9 cellular contexts compared by ENCODE assay signal in the genomic region with DNA sequence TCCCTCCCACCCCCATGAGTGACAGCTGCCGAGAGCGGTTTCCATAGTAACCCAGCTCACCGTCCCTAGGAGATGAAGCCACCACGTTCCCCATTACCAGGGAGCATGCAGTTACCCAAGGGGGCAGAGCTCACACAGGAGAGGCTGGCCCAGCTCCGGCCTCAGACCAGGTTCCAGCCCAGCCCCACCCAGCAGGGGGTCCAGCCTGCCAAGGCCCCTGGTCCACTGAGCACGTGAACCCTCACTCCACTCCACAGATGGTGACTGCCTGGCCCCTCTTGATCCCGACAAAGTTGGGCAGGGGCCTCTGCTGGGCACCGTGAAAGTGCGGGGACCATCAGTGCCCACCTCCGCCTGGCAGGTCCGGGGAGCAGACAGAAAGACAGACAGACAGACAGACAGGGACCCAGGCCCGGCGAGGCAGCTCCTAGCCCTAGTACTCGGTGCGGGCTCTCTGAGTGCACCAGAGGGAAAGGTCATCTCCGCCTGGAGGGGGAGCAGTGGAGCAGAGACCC. TPM values are rescaled to one million over a fixed set of nuclear protein-coding genes. Genes with fewer than 3 reads are reported as not detected.
DNase-seq lines count a peak whose midpoint lies in the region; ATAC-seq and TF ChIP-seq lines count a peak whose summit lies in the region.
"Had no signal": no experiment of that assay in that cellular context is flagged by ENCODE, and none has a peak within 500 bp of the region (broad histone marks: within the 10 kb centered on the region; RNA-seq: fewer than 3 reads in every experiment).

No MANE protein-coding gene starts in this region.

- peak overlapping the region; percentile 84 for H3K4me3 ChIP-seq in CD8-positive, alpha-beta T cell (ENCODE audit: low read depth, low read length)
- peak overlapping the region; percentile 52 for H3K4me3 ChIP-seq in colonic mucosa

- peaks cover 2% of the 10 kb centered on the region for H3K27me3 ChIP-seq in CD8-positive, alpha-beta T cell (ENCODE audit: insufficient read depth, low read length)
- peaks cover 17% of the 10 kb centered on the region for H3K27me3 ChIP-seq in colonic mucosa

- peak overlapping the region; percentile 14 to 26 for H3K9ac ChIP-seq in colonic mucosa (ENCODE audit: low read depth in 2 of 2, low read length in 2 of 2)

- no peaks in the 10 kb centered on the region for H3K36me3 ChIP-seq in CD8-positive, alpha-beta T cell (ENCODE audit: insufficient read depth, low read length)
- H3K36me3 ChIP-seq in colonic mucosa, result no peaks in the 10 kb centered on the region

- peak; percentile 10 for ATAC-seq in CD8-positive, alpha-beta T cell
- ATAC-seq in HG02885 (IDR thresholded peaks at IDR 0.05; ENCODE audit: poor library complexity, unreplicated experiment) (peak; percentile 28), HG03457 (IDR thresholded peaks at IDR 0.05; ENCODE audit: unreplicated experiment) (no peak)

- peaks cover 7% of the 10 kb centered on the region for H3K27me3 Mint-ChIP-seq in CD8-positive, alpha-beta T cell (ENCODE audit: low read depth)
- H3K27me3 Mint-ChIP-seq in nephron (ENCODE audit: low read depth), result peaks cover 77% of the 10 kb centered on the region

- no peaks in the 10 kb centered on the region for H3K9me3 Mint-ChIP-seq in CD8-positive, alpha-beta T cell
- H3K9me3 Mint-ChIP-seq in nephron, result peaks cover 5% of the 10 kb centered on the region

- H3K9me3 ChIP-seq in CD8-positive, alpha-beta T cell (ENCODE audit: low read length), result no peaks in the 10 kb centered on the region
- no peaks in the 10 kb centered on the region for H3K9me3 ChIP-seq in colonic mucosa

- TF ChIP-seq CTCF in CD8-positive, alpha-beta T cell (IDR thresholded peaks at IDR 0.05), result peak; percentile 58
- TF ChIP-seq CTCF in colonic mucosa (IDR thresholded peaks at IDR 0.05) (no peak), nephron (IDR thresholded peaks at IDR 0.05; ENCODE audit: unreplicated experiment in 3 of 3) (peak; percentile 30 to 49 (median 30))

- peak overlapping the region; percentile 70 for H3K27ac Mint-ChIP-seq in CD8-positive, alpha-beta T cell
- H3K27ac Mint-ChIP-seq in nephron, result no peak overlapping the region

- H3K36me3 Mint-ChIP-seq in CD8-positive, alpha-beta T cell, result no peaks in the 10 kb centered on the region
- H3K36me3 Mint-ChIP-seq in nephron (ENCODE audit: low read depth), result no peaks in the 10 kb centered on the region

- intact Hi-C loops in CD8-positive, alpha-beta T cell (cut with DNase I, micrococcal nuclease), result loop anchor here (1.0 to 10.0 kb wide), 8 partner anchors 53 to 1690 kb away; a partner anchor contains a TSS
- intact Hi-C loops in colonic mucosa (cut with DNase I), result no loop called here

- peak overlapping the region; percentile 86 for H3K4me3 Mint-ChIP-seq in CD8-positive, alpha-beta T cell
- H3K4me3 Mint-ChIP-seq in nephron, result peak overlapping the region; percentile 37 to 79 (median 75)

- in situ Hi-C loops in SK-MEL-5 (cut with HindIII; ENCODE audit: low pct_unique_long_range_greater_than_20kb, low sequenced_read_pairs), result no loop called here

- peaks cover 17% of the 10 kb centered on the region for H3K4me1 Mint-ChIP-seq in CD8-positive, alpha-beta T cell (ENCODE audit: low read depth)
- H3K4me1 Mint-ChIP-seq in nephron, result no peaks in the 10 kb centered on the region

- peak in 3 of 7 experiments; percentile 42 to 71 (median 57) for DNase-seq in CD8-positive, alpha-beta T cell
- peak; percentile 32 for DNase-seq in SK-MEL-5 (ENCODE audit: low read depth, low spot score)
- no peak for DNase-seq in colonic mucosa
- DNase-seq in NCI-H2029 (lab: John Stamatoyannopoulos, UW), result no peak
- no peak for DNase-seq in NCI-H1092 (lab: John Stamatoyannopoulos, UW)

- CTCF ChIA-PET in CD8-positive, alpha-beta T cell (lab: Charles Lee), result interaction anchor here (0.7 to 1.4 kb wide), 4 partner anchors 9 to 29 kb away, joined by 3 read pairs; no protein-coding TSS in a partner anchor

- POLR2A ChIA-PET in CD8-positive, alpha-beta T cell (lab: Charles Lee), result interaction anchor here (0.6 to 1.5 kb wide), 3 partner anchors 10 to 225 kb away, joined by 4 to 5 read pairs (median 4); no protein-coding TSS in a partner anchor

- H3K4me1 ChIP-seq in CD8-positive, alpha-beta T cell (ENCODE audit: insufficient read depth, low read length), result peaks cover 18% of the 10 kb centered on the region
- H3K4me1 ChIP-seq in colonic mucosa, result no peaks in the 10 kb centered on the region

- H3K27ac ChIP-seq in CD8-positive, alpha-beta T cell (ENCODE audit: low read depth, low read length), result peak overlapping the region; percentile 63
- H3K27ac ChIP-seq in colonic mucosa, result peak overlapping the region; percentile 32

RNA-seq across cellular contexts. Expression of a gene that starts 50.7 kb away (rescaled TPM):
- total RNA-seq in CD8-positive, alpha-beta T cell, result under 1 TPM in 1 of 2 experiments, not detected in 1; 0.84 TPM
- total RNA-seq in SK-MEL-5 (2014; rRNA removed; shearing (Covaris generic)), result not detected in 2 replicates
- 0.21 and 1.3 TPM in 2 replicates for polyA plus RNA-seq in SK-MEL-5 (2015; cell fraction: cytosol; rRNA removed)
- 0.26 and 1.3 TPM in 2 replicates for polyA plus RNA-seq in SK-MEL-5 (2015; cell fraction: nucleus; rRNA removed)
- under 1 TPM; 0.42 to 0.59 TPM for total RNA-seq in colonic mucosa
- total RNA-seq: NCI-H460 had no signal
